Comparison of ENCODE assay signal across 25 cellular contexts in genomic region chr6:113287396-113287795, GRCh38.
DNase-seq lines count a peak whose midpoint lies in the region; ATAC-seq and TF ChIP-seq lines count a peak whose summit lies in the region.
"Had no signal": no experiment of that assay in that cellular context is flagged by ENCODE, and none has a peak within 500 bp of the region (broad histone marks: within the 10 kb centered on the region; RNA-seq: fewer than 3 reads in every experiment).

No MANE protein-coding gene starts in this region.

- H3K4me3 ChIP-seq in MM.1S (ENCODE audit: low read length): no peak overlapping the region
- H3K4me3 ChIP-seq in vagina: no peak overlapping the region
- H3K4me3 ChIP-seq in body of pancreas: no peak overlapping the region
- H3K4me3 ChIP-seq: heart right ventricle, pancreas, Peyer's patch, sigmoid colon had no signal

- H3K9me3 Mint-ChIP-seq in endothelial cell (ENCODE audit: unreplicated experiment): no peaks in the 10 kb centered on the region

- TF ChIP-seq POLR2A in vagina (IDR thresholded peaks at IDR 0.05) (no peak), body of pancreas (IDR thresholded peaks at IDR 0.05) (no peak)

- H3F3A ChIP-seq in MM.1S (ENCODE audit: insufficient read depth, low read length): no peaks in the 10 kb centered on the region

- WGBS in body of pancreas, 2 donors: 84 to 91% methylated on average over 2 of the region's 2 CpGs

- DNase-seq in MM.1S (peak; percentile 49), vagina (ENCODE audit: extremely low spot score in 2 of 2) (no peak), endothelial cell (ENCODE audit: low spot score) (no peak), body of pancreas (no peak), DMS53 (lab: John Stamatoyannopoulos, UW) (no peak)
- DNase-seq: activated CD4-positive, alpha-beta T cell treated with anti-CD3 and anti-CD28 coated beads for 36 hours; activated CD8-positive, alpha-beta memory T cell treated with anti-CD3 and anti-CD28 coated beads, Interleukin-2, amount 50 U/mL, for 48 hours; activated gamma-delta T cell treated with Interleukin-2 at 50 U/mL for 16 hours; amygdala; CD8-positive, alpha-beta T cell; central memory CD4-positive, alpha-beta T cell; effector CD8-positive, alpha-beta T cell; heart right ventricle; KG1; mammary epithelial cell; naive thymus-derived CD4-positive, alpha-beta T cell; NCI-H1092 treated with DMSO at 0.1 percent for 48 hours; NCI-H2171; pancreas; Peyer's patch; sigmoid colon; SK-N-SH had no signal

- no peak overlapping the region for H3K4me3 Mint-ChIP-seq in endothelial cell (ENCODE audit: unreplicated experiment)
- H3K4me3 Mint-ChIP-seq: activated CD4-positive, alpha-beta T cell treated with anti-CD3 and anti-CD28 coated beads for 36 hours; CD8-positive, alpha-beta T cell; naive thymus-derived CD4-positive, alpha-beta T cell had no signal

- no peaks in the 10 kb centered on the region for H3K9me3 ChIP-seq in MM.1S (replicated peaks; ENCODE audit: insufficient read depth, low read length)
- H3K9me3 ChIP-seq in vagina: no peaks in the 10 kb centered on the region
- no peaks in the 10 kb centered on the region for H3K9me3 ChIP-seq in body of pancreas
- H3K9me3 ChIP-seq: pancreas, Peyer's patch had no signal

- H3K36me3 ChIP-seq in MM.1S (replicated peaks; ENCODE audit: insufficient read depth, low read length) (no peaks in the 10 kb centered on the region), vagina (no peaks in the 10 kb centered on the region), body of pancreas (replicated peaks in 1 of 2; ENCODE audit: insufficient read depth in 1 of 2, low read depth in 2 of 2) (no peaks in the 10 kb centered on the region)
- H3K36me3 ChIP-seq: heart right ventricle, pancreas, Peyer's patch, sigmoid colon had no signal

- H4K20me1 ChIP-seq in MM.1S (ENCODE audit: insufficient read depth, low read length): no peaks in the 10 kb centered on the region

- H3K36me3 Mint-ChIP-seq in endothelial cell (ENCODE audit: low read depth, unreplicated experiment): peaks cover 3% of the 10 kb centered on the region
- H3K36me3 Mint-ChIP-seq: CD8-positive, alpha-beta T cell; naive thymus-derived CD4-positive, alpha-beta T cell had no signal

- peak; percentile 66 for ATAC-seq in GM18498 (IDR thresholded peaks at IDR 0.05; ENCODE audit: unreplicated experiment)
- ATAC-seq in GM19463 (IDR thresholded peaks at IDR 0.05; ENCODE audit: unreplicated experiment): peak; percentile 70
- ATAC-seq in HG02852 (IDR thresholded peaks at IDR 0.05; ENCODE audit: unreplicated experiment): peak; percentile 84
- ATAC-seq in body of pancreas: no peak
- ATAC-seq: activated CD4-positive, alpha-beta T cell treated with anti-CD3 and anti-CD28 coated beads for 36 hours; CD8-positive, alpha-beta T cell; heart right ventricle; naive thymus-derived CD4-positive, alpha-beta T cell; pancreas had no signal

- H3K79me2 ChIP-seq in MM.1S (ENCODE audit: low read length): no peaks in the 10 kb centered on the region

- H3K27me3 Mint-ChIP-seq in endothelial cell (ENCODE audit: unreplicated experiment): no peaks in the 10 kb centered on the region
- H3K27me3 Mint-ChIP-seq: naive thymus-derived CD4-positive, alpha-beta T cell had no signal

- no peaks in the 10 kb centered on the region for H3K9me2 ChIP-seq in MM.1S (replicated peaks; ENCODE audit: insufficient read depth, low read length)
- H3K9me2 ChIP-seq: SK-N-SH had no signal

- H2AFZ ChIP-seq in MM.1S (ENCODE audit: low read length): no peak overlapping the region

- H3K27me3 ChIP-seq in MM.1S (replicated peaks; ENCODE audit: insufficient read depth, low read length) (no peaks in the 10 kb centered on the region), vagina (no peaks in the 10 kb centered on the region), body of pancreas (no peaks in the 10 kb centered on the region)
- H3K27me3 ChIP-seq: heart right ventricle, Peyer's patch, sigmoid colon had no signal

- peak overlapping the region; percentile 22; the same call in 1 of the 2 replicates for H3K4me2 ChIP-seq in MM.1S (ENCODE audit: low read depth, low read length)
- H3K4me2 ChIP-seq: SK-N-SH had no signal

- H3K4me1 Mint-ChIP-seq in endothelial cell (ENCODE audit: unreplicated experiment): no peaks in the 10 kb centered on the region
- H3K4me1 Mint-ChIP-seq: activated CD4-positive, alpha-beta T cell treated with anti-CD3 and anti-CD28 coated beads for 36 hours; naive thymus-derived CD4-positive, alpha-beta T cell had no signal

- TF ChIP-seq CTCF in MM.1S (IDR thresholded peaks at IDR 0.05; ENCODE audit: low read length) (no peak), vagina (IDR thresholded peaks at IDR 0.05) (no peak), endothelial cell (IDR thresholded peaks at IDR 0.05; ENCODE audit: unreplicated experiment) (no peak), body of pancreas (IDR thresholded peaks at IDR 0.05) (no peak)

- H3K27ac Mint-ChIP-seq in endothelial cell (ENCODE audit: unreplicated experiment): no peak overlapping the region
- H3K27ac Mint-ChIP-seq: activated CD4-positive, alpha-beta T cell treated with anti-CD3 and anti-CD28 coated beads for 36 hours; CD8-positive, alpha-beta T cell; naive thymus-derived CD4-positive, alpha-beta T cell had no signal

- no peak overlapping the region for H3K27ac ChIP-seq in MM.1S (ENCODE audit: low read length)
- H3K27ac ChIP-seq in vagina: no peak overlapping the region
- no peak overlapping the region for H3K27ac ChIP-seq in body of pancreas
- H3K27ac ChIP-seq: heart right ventricle, pancreas, Peyer's patch, sigmoid colon had no signal

- H3K4me1 ChIP-seq in MM.1S (ENCODE audit: low read length) (peaks cover 7% of the 10 kb centered on the region; the same call in 1 of the 2 replicates), vagina (no peaks in the 10 kb centered on the region), body of pancreas (no peaks in the 10 kb centered on the region)
- H3K4me1 ChIP-seq: heart right ventricle, pancreas, Peyer's patch had no signal

- intact Hi-C loops in vagina (cut with DNase I) (no loop called here), body of pancreas (cut with DNase I) (no loop called here)

- no peak overlapping the region for H3K9ac ChIP-seq in MM.1S (ENCODE audit: low read length)
- H3K9ac ChIP-seq: SK-N-SH had no signal
